20 cellular contexts compared by ENCODE assay signal in genomic region chr22:45696227-45696626, GRCh38. TPM values are rescaled to one million over a fixed set of nuclear protein-coding genes. Genes with fewer than 3 reads are reported as not detected.
DNase-seq lines count a peak whose midpoint lies in the region; ATAC-seq and TF ChIP-seq lines count a peak whose summit lies in the region.
"Had no signal": no experiment of that assay in that cellular context is flagged by ENCODE, and none has a peak within 500 bp of the region (broad histone marks: within the 10 kb centered on the region; RNA-seq: fewer than 3 reads in every experiment).

No MANE protein-coding gene starts in this region.

- H3K4me1 ChIP-seq in HEK293 (ENCODE audit: control insufficient read depth, insufficient read depth, low read length) = no peaks in the 10 kb centered on the region
- H3K4me1 ChIP-seq: adrenal gland had no signal

- H3K4me1 Mint-ChIP-seq in activated CD4-positive, alpha-beta T cell treated with anti-CD3 and anti-CD28 coated beads, Interleukin-2, amount 10 ng/mL, durations not matched to agents 24 days and 14 days = peaks cover 7% of the 10 kb centered on the region
- peaks cover 8% of the 10 kb centered on the region for H3K4me1 Mint-ChIP-seq in stimulated activated naive CD8-positive, alpha-beta T cell treated with anti-CD3 and anti-CD28 coated beads, Interleukin-15, amount 100 ng/mL, for 72 hours

- no peaks in the 10 kb centered on the region for H3K27me3 Mint-ChIP-seq in activated CD4-positive, alpha-beta T cell treated with anti-CD3 and anti-CD28 coated beads, Interleukin-2, amount 10 ng/mL, durations not matched to agents 24 days and 14 days
- H3K27me3 Mint-ChIP-seq in stimulated activated naive CD8-positive, alpha-beta T cell treated with anti-CD3 and anti-CD28 coated beads, Interleukin-15, amount 100 ng/mL, for 72 hours = no peaks in the 10 kb centered on the region
- H3K27me3 Mint-ChIP-seq: CD4-positive, CD25-positive, alpha-beta regulatory T cell had no signal

- H3K4me3 Mint-ChIP-seq in activated CD4-positive, alpha-beta T cell treated with anti-CD3 and anti-CD28 coated beads, Interleukin-2, amount 10 ng/mL, durations not matched to agents 24 days and 14 days = no peak overlapping the region
- no peak overlapping the region for H3K4me3 Mint-ChIP-seq in stimulated activated naive CD8-positive, alpha-beta T cell treated with anti-CD3 and anti-CD28 coated beads, Interleukin-15, amount 100 ng/mL, for 72 hours
- H3K4me3 Mint-ChIP-seq: CD4-positive, CD25-positive, alpha-beta regulatory T cell had no signal

- peaks cover 38% of the 10 kb centered on the region for H3K36me3 Mint-ChIP-seq in activated CD4-positive, alpha-beta T cell treated with anti-CD3 and anti-CD28 coated beads, Interleukin-2, amount 10 ng/mL, durations not matched to agents 24 days and 14 days (ENCODE audit: low read depth)

- H3K9ac ChIP-seq in SK-N-MC (ENCODE audit: insufficient read length) = no peak overlapping the region

- peaks cover 66 to 69% of the 10 kb centered on the region in 2 experiments for H3K36me3 ChIP-seq in HEK293 (ENCODE audit: control insufficient read depth in 2 of 2, insufficient read depth in 1 of 2, low read length in 2 of 2)
- peaks cover 82% of the 10 kb centered on the region for H3K36me3 ChIP-seq in SK-N-MC (ENCODE audit: insufficient read depth, low read length)

- DNase-seq in activated CD4-positive, alpha-beta T cell treated with anti-CD3 and anti-CD28 coated beads, Interleukin-2, amount 10 ng/mL, durations not matched to agents 24 days and 14 days = no peak
- DNase-seq in activated CD4-positive, alpha-beta T cell treated with anti-CD3 and anti-CD28 coated beads for 48 hours = no peak
- no peak for DNase-seq in SK-N-MC (ENCODE audit: low read depth, low spot score)
- no peak for DNase-seq in stimulated activated naive CD8-positive, alpha-beta T cell treated with anti-CD3 and anti-CD28 coated beads, Interleukin-15, amount 100 ng/mL, for 72 hours
- no peak for DNase-seq in left cardiac atrium
- no peak for DNase-seq in RKO (ENCODE audit: low spot score)
- DNase-seq: 8988T; activated CD4-positive, CD25-positive, alpha-beta regulatory T cell; activated effector memory CD4-positive, alpha-beta T cell treated with Interleukin-2 at 50 U/mL for 16 hours; adrenal gland; CD4-positive, CD25-positive, alpha-beta regulatory T cell; dorsolateral prefrontal cortex; NCI-H1930; stimulated activated CD4-positive, alpha-beta T cell treated with anti-CD3 and anti-CD28 coated beads, Interleukin-4, amount 100 ng/mL, for 4 hours; T-helper 1 cell had no signal

- no peak overlapping the region for H3K27ac ChIP-seq in HEK293 (ENCODE audit: extremely low read depth, low read depth, low read length)
- peak overlapping the region; percentile 2; the same call in 1 of the 2 replicates for H3K27ac ChIP-seq in SK-N-MC
- H3K27ac ChIP-seq: adrenal gland, cardiac muscle cell, dorsolateral prefrontal cortex, epithelial cell of prostate had no signal

- no peak overlapping the region for H3K4me3 ChIP-seq in HEK293 (ENCODE audit: low read depth, low read length)
- no peak overlapping the region for H3K4me3 ChIP-seq in SK-N-MC
- H3K4me3 ChIP-seq: adrenal gland, cardiac muscle cell, dorsolateral prefrontal cortex had no signal

- intact Hi-C loops in activated CD4-positive, alpha-beta T cell treated with anti-CD3 and anti-CD28 coated beads, Interleukin-2, amount 10 ng/mL, durations not matched to agents 24 days and 14 days (cut with micrococcal nuclease) = no loop called here
- intact Hi-C loops in left cardiac atrium (cut with DNase I) = no loop called here

- CTCF ChIA-PET in HEK293 (lab: Yijun Ruan, JAX) = interaction anchor here (0.6 kb wide), 1 partner anchor 167 kb away, joined by 3 read pairs; no protein-coding TSS in a partner anchor

- TF ChIP-seq CTCF in HEK293 (tag by site-specific recombination; IDR thresholded peaks at IDR 0.05) = no peak

- peak overlapping the region; percentile 73 for H3K27ac Mint-ChIP-seq in activated CD4-positive, alpha-beta T cell treated with anti-CD3 and anti-CD28 coated beads, Interleukin-2, amount 10 ng/mL, durations not matched to agents 24 days and 14 days
- peak overlapping the region in 1 of 2 donors; percentile 49 for H3K27ac Mint-ChIP-seq in stimulated activated naive CD8-positive, alpha-beta T cell treated with anti-CD3 and anti-CD28 coated beads, Interleukin-15, amount 100 ng/mL, for 72 hours

- H3K9me3 Mint-ChIP-seq in activated CD4-positive, alpha-beta T cell treated with anti-CD3 and anti-CD28 coated beads, Interleukin-2, amount 10 ng/mL, durations not matched to agents 24 days and 14 days = no peaks in the 10 kb centered on the region
- no peaks in the 10 kb centered on the region for H3K9me3 Mint-ChIP-seq in stimulated activated naive CD8-positive, alpha-beta T cell treated with anti-CD3 and anti-CD28 coated beads, Interleukin-15, amount 100 ng/mL, for 72 hours
- H3K9me3 Mint-ChIP-seq: CD4-positive, CD25-positive, alpha-beta regulatory T cell had no signal

- ATAC-seq in SK-N-SH treated with all-trans-retinoic acid at 6 μM for 48 hours = no peak
- no peak for ATAC-seq in stimulated activated naive CD8-positive, alpha-beta T cell treated with anti-CD3 and anti-CD28 coated beads, Interleukin-15, amount 100 ng/mL, for 72 hours
- no peak for ATAC-seq in left cardiac atrium
- ATAC-seq: Right ventricle myocardium inferior had no signal

- POLR2A ChIA-PET in HEK293 (lab: Yijun Ruan, JAX) = no interaction called here

- H3K9me3 ChIP-seq in HEK293 (ENCODE audit: control insufficient read depth, insufficient read depth, low read depth, low read length) (no peaks in the 10 kb centered on the region), SK-N-MC (ENCODE audit: low read depth, low read length) (no peaks in the 10 kb centered on the region)
- H3K9me3 ChIP-seq: adrenal gland had no signal

TF ChIP-seq in HEK293, 187 proteins besides CTCF, POLR2A, EP300 and RAD21:
- no peak for TF ChIP-seq ZNF132 (tag by site-specific recombination; IDR thresholded peaks at IDR 0.05; ENCODE audit: borderline replicate concordance)
- TF ChIP-seq ZNF747 (tag by site-specific recombination; IDR thresholded peaks at IDR 0.05) = no peak
- TF ChIP-seq HOXD13 (CRISPR knock-in tag; IDR thresholded peaks at IDR 0.05; ENCODE audit: borderline replicate concordance) = no peak
- peak; percentile 58 for TF ChIP-seq SP7 (tag by site-specific recombination; IDR thresholded peaks at IDR 0.05)
- TF ChIP-seq ZNF404 (tag by site-specific recombination; IDR thresholded peaks at IDR 0.05) = no peak
- TF ChIP-seq ZBTB17 (tag by site-specific recombination; IDR thresholded peaks at IDR 0.05) = no peak
- no peak for TF ChIP-seq ZNF571 (tag by site-specific recombination; IDR thresholded peaks at IDR 0.05)

TF ChIP-seq in SK-N-SH treated with all-trans-retinoic acid at 6 μM for 48 hours, 23 proteins besides CTCF, POLR2A, EP300 and RAD21:
- no peak for TF ChIP-seq SNAI2 (CRISPR knock-in tag; IDR thresholded peaks at IDR 0.05)
- no peak for TF ChIP-seq CSDC2 (CRISPR knock-in tag; IDR thresholded peaks at IDR 0.05)
- TF ChIP-seq RARB (CRISPR knock-in tag; IDR thresholded peaks at IDR 0.05) = no peak
- TF ChIP-seq ARNTL (CRISPR knock-in tag; IDR thresholded peaks at IDR 0.05; ENCODE audit: borderline replicate concordance, low read depth) = no peak
- TF ChIP-seq ZNF565 (CRISPR knock-in tag; conservative IDR thresholded peaks at IDR 0.05; ENCODE audit: low read depth) = no peak
- TF ChIP-seq PPARA (CRISPR knock-in tag; IDR thresholded peaks at IDR 0.05; ENCODE audit: borderline replicate concordance) = no peak
- TF ChIP-seq CREB5 (CRISPR knock-in tag; IDR thresholded peaks at IDR 0.05; ENCODE audit: low read depth) = no peak
- no peak for TF ChIP-seq CSRNP3 (CRISPR knock-in tag; IDR thresholded peaks at IDR 0.05)
- TF ChIP-seq ZFP30 (CRISPR knock-in tag; IDR thresholded peaks at IDR 0.05) = no peak
- no peak for TF ChIP-seq TOX (CRISPR knock-in tag; IDR thresholded peaks at IDR 0.05; ENCODE audit: borderline replicate concordance)
- TF ChIP-seq GLIS3 (CRISPR knock-in tag; IDR thresholded peaks at IDR 0.05) = no peak

RNA-seq across cellular contexts. Expression of gene ATXN10, which starts 24.6 kb away (rescaled TPM):
- 121 and 122 TPM in 2 replicates for total RNA-seq in activated CD4-positive, alpha-beta T cell treated with anti-CD3 and anti-CD28 coated beads, Interleukin-2, amount 10 ng/mL, durations not matched to agents 24 days and 14 days
- total RNA-seq in left cardiac atrium = 100 to 1,000 TPM; 129 to 143 TPM
